In genomic region chr5:43043400-43043756, GRCh38 we compare ENCODE assay signal across 8 cellular contexts. TPM values are rescaled to one million over a fixed set of nuclear protein-coding genes. Genes with fewer than 3 reads are reported as not detected.
A peak's percentile ranks its signal among the peaks of the same experiment; 100 is the strongest.
DNase-seq lines count a peak whose midpoint lies in the region; ATAC-seq and TF ChIP-seq lines count a peak whose summit lies in the region.

No MANE protein-coding gene starts in this region.

- no peaks in the 10 kb centered on the region for H3K36me3 ChIP-seq in Loucy (ENCODE audit: insufficient read depth, low read length)
- H3K36me3 ChIP-seq in duodenal mucosa (ENCODE audit: control insufficient read depth in 1 of 2, insufficient read depth in 2 of 2, low read length in 2 of 2), result no peaks in the 10 kb centered on the region
- no peaks in the 10 kb centered on the region for H3K36me3 ChIP-seq in neural cell (ENCODE audit: insufficient read depth, low read length)

- peaks cover 15% of the 10 kb centered on the region for H4K20me1 ChIP-seq in Loucy (ENCODE audit: insufficient read depth, low read length, poor library complexity, severe bottlenecking)
- H4K20me1 ChIP-seq in neural cell (ENCODE audit: insufficient read depth), result peaks cover 6% of the 10 kb centered on the region

- H3K27me3 ChIP-seq in Loucy (ENCODE audit: insufficient read depth, low read length, poor library complexity, severe bottlenecking) (peaks cover 7% of the 10 kb centered on the region), duodenal mucosa (ENCODE audit: control insufficient read depth in 1 of 2, insufficient read depth in 2 of 2, low read length in 2 of 2) (peaks cover 12 to 40% of the 10 kb centered on the region in 2 donors), neural cell (ENCODE audit: insufficient read depth, low read depth, low read length) (peaks cover 90% of the 10 kb centered on the region)

- peak overlapping the region; percentile 90 for H3K4me3 ChIP-seq in Loucy (ENCODE audit: low read length, poor library complexity, severe bottlenecking)
- H3K4me3 ChIP-seq in duodenal mucosa (ENCODE audit: low read depth in 1 of 2, low read length in 2 of 2), result peak overlapping the region; percentile 81 to 84
- peak overlapping the region; percentile 62 for H3K4me3 ChIP-seq in neural cell (ENCODE audit: low read length)

- H3K9me2 ChIP-seq in Loucy (replicated peaks; ENCODE audit: low read depth, low read length) (no peaks in the 10 kb centered on the region), neural cell (ENCODE audit: insufficient read depth, low read length) (no peaks in the 10 kb centered on the region)

- H3K9me3 ChIP-seq in Loucy (ENCODE audit: insufficient read depth, low read depth, low read length), result no peaks in the 10 kb centered on the region
- H3K9me3 ChIP-seq in duodenal mucosa (ENCODE audit: control insufficient read depth in 1 of 2, low read length in 2 of 2), result no peaks in the 10 kb centered on the region
- peaks cover 8% of the 10 kb centered on the region for H3K9me3 ChIP-seq in neural cell (ENCODE audit: low read length)

- H3K4me1 ChIP-seq in Loucy (ENCODE audit: insufficient read depth, low read length, poor library complexity, severe bottlenecking) (peaks cover 40% of the 10 kb centered on the region), duodenal mucosa (ENCODE audit: control insufficient read depth in 1 of 2, insufficient read depth in 2 of 2, low read length in 2 of 2) (peaks cover 16 to 20% of the 10 kb centered on the region in 2 donors)

- H3K4me2 ChIP-seq in Loucy (ENCODE audit: low read depth, low read length, poor library complexity, severe bottlenecking) (peak overlapping the region; percentile 87), neural cell (ENCODE audit: low read length) (no peak overlapping the region)

- no peak for TF ChIP-seq RAD21 in neural cell (conservative IDR thresholded peaks at IDR 0.05)

- DNase-seq in NCI-H748 treated with DMSO at 0.1 percent for 48 hours (lab: John Stamatoyannopoulos, UW), result no peak

- TF ChIP-seq CTCF in C4-2B (conservative IDR thresholded peaks at IDR 0.05) (no peak), Loucy (conservative IDR thresholded peaks at IDR 0.05; ENCODE audit: low read length) (no peak; the same call in 1 of the 2 replicates), neural cell (IDR thresholded peaks at IDR 0.05; ENCODE audit: poor library complexity, severe bottlenecking) (no peak)

- H3K27ac ChIP-seq in C4-2B, result peak overlapping the region; percentile 83
- H3K27ac ChIP-seq in duodenal mucosa (ENCODE audit: low read depth, low read length), result peak overlapping the region; percentile 90
- no peak overlapping the region for H3K27ac ChIP-seq in neural cell (ENCODE audit: low read length)

- no peak for TF ChIP-seq EP300 in neural cell (conservative IDR thresholded peaks at IDR 0.05; ENCODE audit: poor library complexity, severe bottlenecking)

- H3K79me2 ChIP-seq in Loucy (ENCODE audit: insufficient read depth, low read length), result peaks cover 85% of the 10 kb centered on the region
- no peaks in the 10 kb centered on the region for H3K79me2 ChIP-seq in neural cell (replicated peaks; ENCODE audit: insufficient read depth, low read length)

- peaks cover 23% of the 10 kb centered on the region for H3F3A ChIP-seq in Loucy (ENCODE audit: low read depth)
- H3F3A ChIP-seq in neural cell (ENCODE audit: insufficient read depth, low read length, poor library complexity, severe bottlenecking), result peaks cover 7% of the 10 kb centered on the region

- H2AFZ ChIP-seq in Loucy (ENCODE audit: low read length), result no peak overlapping the region
- H2AFZ ChIP-seq in neural cell (ENCODE audit: low read depth, low read length), result no peak overlapping the region

- no peak for ATAC-seq in GM18870 (IDR thresholded peaks at IDR 0.05; ENCODE audit: unreplicated experiment)
- no peak for ATAC-seq in GM19023 (IDR thresholded peaks at IDR 0.05; ENCODE audit: unreplicated experiment)
- no peak for ATAC-seq in HG03342 (IDR thresholded peaks at IDR 0.05; ENCODE audit: unreplicated experiment)

- H3K9ac ChIP-seq in Loucy (ENCODE audit: low read depth, low read length, poor library complexity, severe bottlenecking) (peak overlapping the region; percentile 96), duodenal mucosa (ENCODE audit: low read depth in 1 of 2, low read length in 2 of 2) (peak overlapping the region; percentile 73 to 81), neural cell (ENCODE audit: low read length) (no peak overlapping the region)

TF ChIP-seq in neural cell, 6 proteins besides CTCF, POLR2A, EP300 and RAD21:
- no peak for TF ChIP-seq REST (IDR thresholded peaks at IDR 0.05; ENCODE audit: borderline replicate concordance)
- no peak for TF ChIP-seq MXI1 (conservative IDR thresholded peaks at IDR 0.05; ENCODE audit: poor library complexity, severe bottlenecking)
- TF ChIP-seq EZH2 (IDR thresholded peaks at IDR 0.05; ENCODE audit: borderline replicate concordance, insufficient read depth, low read length, poor library complexity, severe bottlenecking), result no peak
- TF ChIP-seq TAF1 (IDR thresholded peaks at IDR 0.05; ENCODE audit: low read depth), result no peak
- no peak for TF ChIP-seq POLR2AphosphoS5 (IDR thresholded peaks at IDR 0.05)
- no peak for TF ChIP-seq SMC3 (conservative IDR thresholded peaks at IDR 0.05; ENCODE audit: poor library complexity)
TF ChIP-seq in neural cell: peak in this region for 0.

RNA-seq across cellular contexts. Expression of gene ANXA2R, which starts 3.3 kb away (rescaled TPM):
- not detected in 2 replicates for polyA plus RNA-seq in neural cell
- 0.49 and 0.58 TPM in 2 replicates for polyA minus RNA-seq in neural cell
